ENCODE assay signal across 16 cellular contexts in genomic region chr2:148702475-148702874, GRCh38. TPM values are rescaled to one million over a fixed set of nuclear protein-coding genes. Genes with fewer than 3 reads are reported as not detected.
A peak's percentile ranks its signal among the peaks of the same experiment; 100 is the strongest.
DNase-seq lines count a peak whose midpoint lies in the region; ATAC-seq lines count a peak whose summit lies in the region.
"Had no signal": no experiment of that assay in that cellular context is flagged by ENCODE, and none has a peak within 500 bp of the region (broad histone marks: within the 10 kb centered on the region; RNA-seq: fewer than 3 reads in every experiment).

No MANE protein-coding gene starts in this region.

- peak overlapping the region in 1 of 2 donors; percentile 67 for H3K27ac Mint-ChIP-seq in activated naive CD4-positive, alpha-beta T cell treated with anti-CD3 and anti-CD28 coated beads, Interleukin-2, amount 50 U/mL, for 72 hours
- H3K27ac Mint-ChIP-seq in activated naive CD8-positive, alpha-beta T cell treated with anti-CD3 and anti-CD28 coated beads, Interleukin-2, amount 50 U/mL, for 24 hours: no peak overlapping the region
- peak overlapping the region; percentile 75 for H3K27ac Mint-ChIP-seq in stimulated activated effector memory CD8-positive, alpha-beta T cell treated with anti-CD3 and anti-CD28 coated beads, Interleukin-12 subunit alpha, Interleukin-12 subunit beta, amount 100 ng/mL, for 72 hours

- no peaks in the 10 kb centered on the region for H3K27me3 Mint-ChIP-seq in activated naive CD8-positive, alpha-beta T cell treated with anti-CD3 and anti-CD28 coated beads, Interleukin-2, amount 50 U/mL, for 24 hours

- peak; percentile 91 to 98 for ATAC-seq in activated naive CD4-positive, alpha-beta T cell treated with anti-CD3 and anti-CD28 coated beads, Interleukin-2, amount 50 U/mL, for 72 hours
- ATAC-seq in HG02973 (IDR thresholded peaks at IDR 0.05; ENCODE audit: unreplicated experiment) (peak; percentile 51), GM19397 (IDR thresholded peaks at IDR 0.05; ENCODE audit: unreplicated experiment) (no peak)
- peak; percentile 49 for ATAC-seq in activated naive CD8-positive, alpha-beta T cell treated with anti-CD3 and anti-CD28 coated beads, Interleukin-2, amount 50 U/mL, for 24 hours
- peak; percentile 97 for ATAC-seq in stimulated activated effector memory CD8-positive, alpha-beta T cell treated with anti-CD3 and anti-CD28 coated beads, Interleukin-12 subunit alpha, Interleukin-12 subunit beta, amount 100 ng/mL, for 72 hours
- ATAC-seq: HCT116, K562, SK-N-SH treated with all-trans-retinoic acid at 6 μM for 48 hours had no signal

- no peak overlapping the region for H3K4me3 Mint-ChIP-seq in activated naive CD8-positive, alpha-beta T cell treated with anti-CD3 and anti-CD28 coated beads, Interleukin-2, amount 50 U/mL, for 24 hours
- H3K4me3 Mint-ChIP-seq in stimulated activated effector memory CD8-positive, alpha-beta T cell treated with anti-CD3 and anti-CD28 coated beads, Interleukin-12 subunit alpha, Interleukin-12 subunit beta, amount 100 ng/mL, for 72 hours: no peak overlapping the region
- H3K4me3 Mint-ChIP-seq: CD14-positive monocyte had no signal

- peaks cover 63 to 83% of the 10 kb centered on the region in 2 donors for H3K36me3 Mint-ChIP-seq in activated naive CD4-positive, alpha-beta T cell treated with anti-CD3 and anti-CD28 coated beads, Interleukin-2, amount 50 U/mL, for 72 hours
- H3K36me3 Mint-ChIP-seq in activated naive CD8-positive, alpha-beta T cell treated with anti-CD3 and anti-CD28 coated beads, Interleukin-2, amount 50 U/mL, for 24 hours (ENCODE audit: low read depth): peaks cover 69% of the 10 kb centered on the region
- peaks cover 16% of the 10 kb centered on the region for H3K36me3 Mint-ChIP-seq in stimulated activated effector memory CD8-positive, alpha-beta T cell treated with anti-CD3 and anti-CD28 coated beads, Interleukin-12 subunit alpha, Interleukin-12 subunit beta, amount 100 ng/mL, for 72 hours

- no peak for DNase-seq in activated naive CD4-positive, alpha-beta T cell treated with anti-CD3 and anti-CD28 coated beads, Interleukin-2, amount 50 U/mL, for 72 hours (ENCODE audit: low spot score in 2 of 2)
- DNase-seq in activated naive CD4-positive, alpha-beta T cell (lab: John Stamatoyannopoulos, UW): no peak
- no peak for DNase-seq in activated naive CD8-positive, alpha-beta T cell treated with anti-CD3 and anti-CD28 coated beads, Interleukin-2, amount 50 U/mL, for 24 hours
- no peak for DNase-seq in stimulated activated effector memory CD8-positive, alpha-beta T cell treated with anti-CD3 and anti-CD28 coated beads, Interleukin-12 subunit alpha, Interleukin-12 subunit beta, amount 100 ng/mL, for 72 hours (ENCODE audit: low spot score in 2 of 2)
- no peak for DNase-seq in islet precursor cell
- DNase-seq: GOT3; MV-4-11; NCI-H1694 treated with DMSO at 0.1 percent for 48 hours; NK-92 treated with Interleukin-12 subunit alpha and Interleukin-12 subunit beta, amount 100 ng/mL, for 24 hours; SHP77 had no signal

- H3K9me3 Mint-ChIP-seq in activated naive CD4-positive, alpha-beta T cell treated with anti-CD3 and anti-CD28 coated beads, Interleukin-2, amount 50 U/mL, for 72 hours: peaks cover 30 to 40% of the 10 kb centered on the region in 2 donors
- H3K9me3 Mint-ChIP-seq in activated naive CD8-positive, alpha-beta T cell treated with anti-CD3 and anti-CD28 coated beads, Interleukin-2, amount 50 U/mL, for 24 hours: peaks cover 45% of the 10 kb centered on the region
- H3K9me3 Mint-ChIP-seq in stimulated activated effector memory CD8-positive, alpha-beta T cell treated with anti-CD3 and anti-CD28 coated beads, Interleukin-12 subunit alpha, Interleukin-12 subunit beta, amount 100 ng/mL, for 72 hours: peaks cover 22% of the 10 kb centered on the region

- H3K4me1 Mint-ChIP-seq in activated naive CD8-positive, alpha-beta T cell treated with anti-CD3 and anti-CD28 coated beads, Interleukin-2, amount 50 U/mL, for 24 hours: peaks cover 28% of the 10 kb centered on the region
- peaks cover 37% of the 10 kb centered on the region for H3K4me1 Mint-ChIP-seq in stimulated activated effector memory CD8-positive, alpha-beta T cell treated with anti-CD3 and anti-CD28 coated beads, Interleukin-12 subunit alpha, Interleukin-12 subunit beta, amount 100 ng/mL, for 72 hours
- H3K4me1 Mint-ChIP-seq: CD14-positive monocyte had no signal

RNA-seq across cellular contexts. Expression of gene EPC2, which starts 57.9 kb away (rescaled TPM):
- total RNA-seq in activated naive CD4-positive, alpha-beta T cell treated with anti-CD3 and anti-CD28 coated beads, Interleukin-2, amount 50 U/mL, for 72 hours: 10 to 100 TPM; 14.7 to 29.0 TPM
